15 cellular contexts compared by ENCODE assay signal in genomic region chr13:109427695-109428094, GRCh38.
"Had no signal": no experiment of that assay in that cellular context is flagged by ENCODE, and none has a peak within 500 bp of the region (broad histone marks: within the 10 kb centered on the region; RNA-seq: fewer than 3 reads in every experiment).

No MANE protein-coding gene starts in this region.

- DNase-seq: activated CD4-positive, alpha-beta T cell treated with anti-CD3 and anti-CD28 coated beads, Interleukin-2, amount 50 U/mL, for 1 hour; activated CD8-positive, alpha-beta memory T cell treated with anti-CD3 and anti-CD28 coated beads for 24 hours; activated naive CD4-positive, alpha-beta T cell treated with anti-CD3 and anti-CD28 coated beads for 36 hours; erythroblast; heart right ventricle; left lung; mucosa of descending colon; naive thymus-derived CD4-positive, alpha-beta T cell; pancreas; upper lobe of right lung had no signal

- H3K4me1 ChIP-seq: gastroesophageal sphincter, heart right ventricle, left lung, pancreas, upper lobe of right lung had no signal

- H3K27me3 ChIP-seq: gastroesophageal sphincter, left lung, pancreas, upper lobe of right lung had no signal

- H3K36me3 ChIP-seq: gastroesophageal sphincter, heart right ventricle, left lung, pancreas, thoracic aorta, upper lobe of right lung had no signal

- FAIRE-seq: astrocyte, keratinocyte, pancreas had no signal

- H3K4me3 ChIP-seq: gastroesophageal sphincter, heart right ventricle, left lung, mucosa of descending colon, pancreas, thoracic aorta, upper lobe of right lung had no signal

- H3K27ac ChIP-seq: gastroesophageal sphincter, heart right ventricle, left lung, pancreas, thoracic aorta, upper lobe of right lung had no signal

- H3K9me3 ChIP-seq: gastroesophageal sphincter, pancreas, thoracic aorta, upper lobe of right lung had no signal

- ATAC-seq: gastroesophageal sphincter; heart right ventricle; left lung; mucosa of descending colon; naive thymus-derived CD4-positive, alpha-beta T cell; pancreas; stimulated activated effector memory CD8-positive, alpha-beta T cell treated with anti-CD3 and anti-CD28 coated beads, Interleukin-12 subunit alpha, Interleukin-12 subunit beta, amount 100 ng/mL, for 72 hours; upper lobe of right lung had no signal
